In genomic region chr17:73331060-73331459, GRCh38 we compare ENCODE assay signal across 2 cellular contexts.
TF ChIP-seq lines count a peak whose summit lies in the region.

No MANE protein-coding gene starts in this region.

TF ChIP-seq in HepG2, 621 proteins besides CTCF, POLR2A, EP300 and RAD21:
- TF ChIP-seq ZEB1 (IDR thresholded peaks at IDR 0.05; ENCODE audit: insufficient replicate concordance, low read depth) (no peak), SNAPC5 (CRISPR knock-in tag; IDR thresholded peaks at IDR 0.05; ENCODE audit: borderline replicate concordance) (no peak), HMG20A (CRISPR knock-in tag; IDR thresholded peaks at IDR 0.05; ENCODE audit: borderline replicate concordance) (no peak), HNRNPK (IDR thresholded peaks at IDR 0.05; ENCODE audit: low read depth, low read length, poor library complexity, severe bottlenecking) (peak; percentile 93)

TF ChIP-seq in K562, 482 proteins besides CTCF, POLR2A, EP300 and RAD21:
- no peak for TF ChIP-seq TFAM (CRISPR knock-in tag; conservative IDR thresholded peaks at IDR 0.05)
- TF ChIP-seq HNRNPK (IDR thresholded peaks at IDR 0.05; ENCODE audit: low read depth, low read length, poor library complexity, severe bottlenecking): peak; percentile 18
TF ChIP-seq in K562: peak in this region for 1.
